ENCODE assay signal across 18 cellular contexts in the genomic region with DNA sequence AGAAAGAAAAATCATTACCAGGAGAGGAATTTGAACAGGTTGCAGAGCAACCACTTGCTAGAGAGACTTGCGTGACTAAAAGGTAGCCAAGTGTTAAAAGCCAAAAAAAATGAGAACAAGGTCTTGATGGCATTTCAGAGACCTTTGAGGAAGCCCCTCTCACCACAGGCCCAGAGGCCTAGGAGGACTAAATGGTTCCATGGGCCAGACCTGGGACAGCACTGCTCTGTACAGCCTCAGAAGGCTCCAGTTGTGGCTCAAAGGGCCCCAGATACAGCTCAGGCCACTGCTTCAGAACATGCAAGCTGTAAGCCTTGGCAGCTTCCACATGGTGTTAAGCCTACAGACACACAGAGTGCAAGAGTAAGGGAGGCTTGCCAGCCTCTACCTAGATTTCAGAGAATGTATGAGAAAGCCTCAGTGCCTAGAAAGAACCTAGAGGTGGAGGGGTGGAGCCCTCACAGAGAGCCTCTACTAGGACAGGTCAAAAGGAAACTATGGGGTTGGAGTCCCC. TPM values are rescaled to one million over a fixed set of nuclear protein-coding genes. Genes with fewer than 3 reads are reported as not detected.
DNase-seq lines count a peak whose midpoint lies in the region; ATAC-seq, FAIRE-seq and TF ChIP-seq lines count a peak whose summit lies in the region.
"Had no signal": no experiment of that assay in that cellular context is flagged by ENCODE, and none has a peak within 500 bp of the region (broad histone marks: within the 10 kb centered on the region; RNA-seq: fewer than 3 reads in every experiment).

No MANE protein-coding gene starts in this region.

- 62% methylated on average over 1 of the region's 1 CpG for WGBS in GM12878 (ENCODE audit: insufficient coverage, insufficient replicate concordance, low lambda C conversion rate, missing lambda C conversion rate)

- H3K27me3 ChIP-seq in BLaER1 (no peaks in the 10 kb centered on the region), GM12878 (replicated peaks in 1 of 2; ENCODE audit: control insufficient read depth in 2 of 2, insufficient read depth in 2 of 2, low read length in 1 of 2) (no peaks in the 10 kb centered on the region)

- no peak for TF ChIP-seq POLR2A in GM12878 (IDR thresholded peaks at IDR 0.05; ENCODE audit: low read depth, low read length)

- TF ChIP-seq RAD21 in GM12878 (IDR thresholded peaks at IDR 0.05; ENCODE audit: insufficient read depth, low read depth, low read length), result no peak

- CTCF ChIA-PET in GM12878 (lab: Yijun Ruan, JAX), result interaction anchor here (0.7 to 1.9 kb wide), 6 partner anchors 19 to 355 kb away, joined by 3 to 5 read pairs (median 4); no protein-coding TSS in a partner anchor

- H3K27ac Mint-ChIP-seq in endothelial cell (ENCODE audit: unreplicated experiment), result no peak overlapping the region
- H3K27ac Mint-ChIP-seq in naive thymus-derived CD8-positive, alpha-beta T cell, result no peak overlapping the region
- H3K27ac Mint-ChIP-seq: B cell had no signal

- no peaks in the 10 kb centered on the region for H3K79me2 ChIP-seq in GM12878 (ENCODE audit: control insufficient read depth, insufficient read depth, low read length)

- H2AFZ ChIP-seq in GM12878 (ENCODE audit: control insufficient read depth, low read depth, low read length), result no peak overlapping the region

- H3K36me3 ChIP-seq in BLaER1, result no peaks in the 10 kb centered on the region
- H3K36me3 ChIP-seq in GM12878 (ENCODE audit: control insufficient read depth in 2 of 2, insufficient read depth in 2 of 2, low read length in 1 of 2), result no peaks in the 10 kb centered on the region

- in situ Hi-C loops in GM12878 (cut with MboI), result loop anchor here (5.0 kb wide), 2 partner anchors 197 to 352 kb away; no protein-coding TSS in a partner anchor

- SMC1A ChIA-PET in GM12878 (lab: Charles Lee; ENCODE audit: uncharacterized antibody, unreplicated experiment), result interaction anchor here (0.6 to 0.9 kb wide), 3 partner anchors 131 to 1792 kb away, joined by 3 read pairs; no protein-coding TSS in a partner anchor

- DNase-seq in GM12878 (ENCODE audit: low read depth, low spot score) (no peak), endothelial cell (ENCODE audit: low spot score) (peak; percentile 9), epidermal melanocyte (ENCODE audit: insufficient read length, low spot score) (no peak)
- DNase-seq in naive thymus-derived CD8-positive, alpha-beta T cell, result no peak
- no peak for DNase-seq in stimulated activated naive CD4-positive, alpha-beta T cell treated with Interleukin-2 at 50 U/mL for 16 hours (lab: John Stamatoyannopoulos, UW)
- DNase-seq: Caco-2; CD8-positive, alpha-beta memory T cell; DND-41; GF-D8; IMR-90; KG1 had no signal

- H3K27ac ChIP-seq in BLaER1, result no peak overlapping the region
- no peak overlapping the region for H3K27ac ChIP-seq in GM12878 (ENCODE audit: control insufficient read depth, insufficient read depth)
- H3K27ac ChIP-seq in temporal lobe (ENCODE audit: low read depth, low read length), result peak overlapping the region; percentile 39
- H3K27ac ChIP-seq: C4-2B had no signal

- no TSS peak for BruUV-seq in GM12878 (replicated peaks; lab: Mats Ljungman, UMichigan)

- H3K4me1 Mint-ChIP-seq in endothelial cell (ENCODE audit: unreplicated experiment), result no peaks in the 10 kb centered on the region
- H3K4me1 Mint-ChIP-seq in naive thymus-derived CD8-positive, alpha-beta T cell, result peaks cover 0 to 5% (median 2%) of the 10 kb centered on the region in 4 donors
- H3K4me1 Mint-ChIP-seq: B cell had no signal

- H3K27me3 Mint-ChIP-seq in endothelial cell (ENCODE audit: unreplicated experiment), result peaks cover 4% of the 10 kb centered on the region
- peaks cover 0 to 12% (median 9%) of the 10 kb centered on the region in 5 donors for H3K27me3 Mint-ChIP-seq in naive thymus-derived CD8-positive, alpha-beta T cell

- RAD21 ChIA-PET in GM12878 (lab: Charles Lee; ENCODE audit: unreplicated experiment), result interaction anchor here (1.0 kb wide), 1 partner anchor 197 kb away, joined by 4 read pairs; no protein-coding TSS in a partner anchor

- ATAC-seq in GM12878, result no peak
- no peak for ATAC-seq in naive thymus-derived CD8-positive, alpha-beta T cell
- ATAC-seq: HCT116 had no signal

- intact Hi-C loops in GM12878 (cut with micrococcal nuclease; ENCODE audit: unreplicated experiment), result loop anchor here (5.0 kb wide), 1 partner anchor 507 kb away; no protein-coding TSS in a partner anchor

- H3K9me3 ChIP-seq in BLaER1 (peaks cover 39% of the 10 kb centered on the region), GM12878 (replicated peaks; ENCODE audit: control insufficient read depth, insufficient read depth, low read length) (peaks cover 5% of the 10 kb centered on the region; the same call in 1 of the 3 replicates)
- H3K9me3 ChIP-seq: Caco-2 had no signal

- POLR2A ChIA-PET in GM12878 (lab: Charles Lee), result no interaction called here
- POLR2A ChIA-PET in naive thymus-derived CD8-positive, alpha-beta T cell (lab: Charles Lee), result no interaction called here

- FAIRE-seq in GM12878 (lab: Jason Lieb, UNC), result no peak
- FAIRE-seq: H54 had no signal

- no peak overlapping the region for H3K4me2 ChIP-seq in BLaER1
- H3K4me2 ChIP-seq in GM12878 (ENCODE audit: control insufficient read depth, insufficient read depth), result no peak overlapping the region

- H3K9ac ChIP-seq in BLaER1, result no peak overlapping the region
- no peak overlapping the region for H3K9ac ChIP-seq in GM12878 (ENCODE audit: control insufficient read depth, insufficient read depth, low read length)

- H3K4me3 ChIP-seq in BLaER1 (peak overlapping the region; percentile 12; the same call in 1 of the 2 replicates), GM12878 (no peak overlapping the region)

- no peak overlapping the region for H3K4me3 Mint-ChIP-seq in endothelial cell (ENCODE audit: unreplicated experiment)
- H3K4me3 Mint-ChIP-seq in naive thymus-derived CD8-positive, alpha-beta T cell, result no peak overlapping the region
- H3K4me3 Mint-ChIP-seq: B cell; CD8-positive, alpha-beta memory T cell had no signal

- TF ChIP-seq CTCF in GM12878 (IDR thresholded peaks at IDR 0.05 in 2 of 3, conservative IDR thresholded peaks at IDR 0.05 in 1 of 3; ENCODE audit: control insufficient read depth in 2 of 3, extremely low read depth in 1 of 3, insufficient read depth in 1 of 3, low read depth in 3 of 3, low read length in 3 of 3), result no peak
- no peak for TF ChIP-seq CTCF in endothelial cell (IDR thresholded peaks at IDR 0.05; ENCODE audit: unreplicated experiment)

- H3K4me1 ChIP-seq in BLaER1 (peaks cover 3% of the 10 kb centered on the region), GM12878 (ENCODE audit: control insufficient read depth, insufficient read depth, low read length) (0 out of 2 replicates have a peak, but pooled peaks cover 5% of the 10 kb centered on the region)
- H3K4me1 ChIP-seq: Caco-2 had no signal

- TF ChIP-seq EP300 in GM12878 (IDR thresholded peaks at IDR 0.05; ENCODE audit: borderline replicate concordance in 1 of 2, control insufficient read depth in 1 of 2, low read depth in 2 of 2, low read length in 2 of 2), result no peak

- peaks cover 15% of the 10 kb centered on the region for H3K9me3 Mint-ChIP-seq in endothelial cell (ENCODE audit: unreplicated experiment)
- H3K9me3 Mint-ChIP-seq in naive thymus-derived CD8-positive, alpha-beta T cell, result peaks cover 0 to 31% (median 10%) of the 10 kb centered on the region in 9 donors

- H4K20me1 ChIP-seq in BLaER1 (no peaks in the 10 kb centered on the region), GM12878 (ENCODE audit: control insufficient read depth, insufficient read depth) (no peaks in the 10 kb centered on the region)

- H3K36me3 Mint-ChIP-seq in endothelial cell (ENCODE audit: low read depth, unreplicated experiment), result peaks cover 7% of the 10 kb centered on the region
- peaks cover 0 to 14% (median 0%) of the 10 kb centered on the region in 3 donors for H3K36me3 Mint-ChIP-seq in naive thymus-derived CD8-positive, alpha-beta T cell

RNA-seq across cellular contexts. Expression of a gene that starts 15.3 kb away (rescaled TPM):
- 0.39 TPM in 1 of 2 replicates, not detected in the other for total RNA-seq in GM12878 (2013; cell fraction: nucleolus; rRNA removed)
- total RNA-seq in GM12878 (2014; rRNA removed) (not detected in 2 replicates), GM12878 (2014; rRNA removed; fragmentation: Illumina TruSeq; extraction: Trizol) (not detected in 2 replicates), GM12878 (2021) (not detected in 2 replicates), endothelial cell (ENCODE audit: unreplicated experiment) (not detected), temporal lobe (0.49 TPM)
- polyA plus RNA-seq in GM12878 (2011; ENCODE audit: low read depth), result not detected
- polyA plus RNA-seq in GM12878 (2011; rRNA removed) (not detected in 2 replicates), GM12878 (2014; fragmentation: Illumina TruSeq; extraction: Trizol) (0.04 TPM in 1 of 2 replicates, not detected in the other), GM12878 (2014; fragmentation: Nextera tagmentation; extraction: Ambion mirVana) (not detected), GM12878 (2014; rRNA removed) (not detected in 2 replicates), GM12878 (2016; fragmentation: Nextera tagmentation; extraction: Ambion mirVana) (under 1 TPM in 1 of 2 experiments, not detected in 1; 0.05 TPM)
- polyA plus RNA-seq in GM12878 (2011; cell fraction: cytosol; rRNA removed), result 0.09 TPM in 1 of 2 replicates, not detected in the other
- 0.28 and 0.42 TPM in 2 replicates for polyA plus RNA-seq in GM12878 (2011; cell fraction: nucleus; rRNA removed)
- polyA plus RNA-seq in GM12878 (2012), result 0.03 and 0.11 TPM in 2 replicates
- not detected in 2 replicates for polyA minus RNA-seq in GM12878 (2011; rRNA and poly(A)+ RNA removed)
- not detected in 2 replicates for polyA minus RNA-seq in GM12878 (2011; cell fraction: cytosol; rRNA and poly(A)+ RNA removed)
- not detected in 2 replicates for polyA minus RNA-seq in GM12878 (2011; cell fraction: nucleus; rRNA and poly(A)+ RNA removed)
- total RNA-seq in naive thymus-derived CD8-positive, alpha-beta T cell, result not detected
- polyA plus RNA-seq in naive thymus-derived CD8-positive, alpha-beta T cell, result not detected
- total RNA-seq: A172, IMR-90 had no signal
- polyA plus RNA-seq: CD8-positive, alpha-beta memory T cell; IMR-90 had no signal

RNA-seq across cellular contexts. Expression of a gene that starts 48.0 kb away (rescaled TPM):
- total RNA-seq in GM12878 (2013; cell fraction: nucleolus; rRNA removed), result 81.4 and 81.8 TPM in 2 replicates
- total RNA-seq in GM12878 (2014; rRNA removed) (10.1 and 11.2 TPM in 2 replicates), GM12878 (2014; rRNA removed; fragmentation: Illumina TruSeq; extraction: Trizol) (11.0 TPM in 2 replicates), GM12878 (2021) (10.3 and 11.6 TPM in 2 replicates), endothelial cell (ENCODE audit: unreplicated experiment) (16.8 TPM), temporal lobe (17.2 TPM)
- polyA plus RNA-seq in GM12878 (2011; ENCODE audit: low read depth), result 2.1 TPM
- polyA plus RNA-seq in GM12878 (2011; rRNA removed) (3.9 and 4.5 TPM in 2 replicates), GM12878 (2014; fragmentation: Illumina TruSeq; extraction: Trizol) (4.8 and 5.7 TPM in 2 replicates), GM12878 (2014; fragmentation: Nextera tagmentation; extraction: Ambion mirVana) (under 1 TPM; 0.69 to 0.88 TPM), GM12878 (2014; rRNA removed) (4.1 and 4.7 TPM in 2 replicates), GM12878 (2016; fragmentation: Nextera tagmentation; extraction: Ambion mirVana) (1 to 10 TPM; 5.8 to 6.3 TPM)
- polyA plus RNA-seq in GM12878 (2011; cell fraction: cytosol; rRNA removed), result 3.0 and 4.1 TPM in 2 replicates
- 7.4 and 10.7 TPM in 2 replicates for polyA plus RNA-seq in GM12878 (2011; cell fraction: nucleus; rRNA removed)
- 2.9 and 3.1 TPM in 2 replicates for polyA plus RNA-seq in GM12878 (2012)
- 32.5 and 34.8 TPM in 2 replicates for polyA minus RNA-seq in GM12878 (2011; rRNA and poly(A)+ RNA removed)
- 4.3 and 7.4 TPM in 2 replicates for polyA minus RNA-seq in GM12878 (2011; cell fraction: cytosol; rRNA and poly(A)+ RNA removed)
- 63.2 and 96.7 TPM in 2 replicates for polyA minus RNA-seq in GM12878 (2011; cell fraction: nucleus; rRNA and poly(A)+ RNA removed)
- 10 to 100 TPM; 26.7 to 26.8 TPM for total RNA-seq in naive thymus-derived CD8-positive, alpha-beta T cell
- polyA plus RNA-seq in naive thymus-derived CD8-positive, alpha-beta T cell, result 1 to 10 TPM; 5.0 to 6.0 (median 5.6) TPM

RNA-seq across cellular contexts. Expression of a gene that starts 53.5 kb away (rescaled TPM):
- 144 and 166 TPM in 2 replicates for total RNA-seq in GM12878 (2013; cell fraction: nucleolus; rRNA removed)
- total RNA-seq in GM12878 (2014; rRNA removed) (104 and 109 TPM in 2 replicates), GM12878 (2014; rRNA removed; fragmentation: Illumina TruSeq; extraction: Trizol) (70.8 and 75.5 TPM in 2 replicates), GM12878 (2021) (174 and 181 TPM in 2 replicates), endothelial cell (ENCODE audit: unreplicated experiment) (113 TPM), temporal lobe (35.7 TPM)
- 125 TPM for polyA plus RNA-seq in GM12878 (2011; ENCODE audit: low read depth)
- polyA plus RNA-seq in GM12878 (2011; rRNA removed) (177 and 181 TPM in 2 replicates), GM12878 (2014; fragmentation: Illumina TruSeq; extraction: Trizol) (196 and 205 TPM in 2 replicates), GM12878 (2014; fragmentation: Nextera tagmentation; extraction: Ambion mirVana) (100 to 1,000 TPM in 1 of 2 experiments, 10 to 100 TPM in 1; 63.5 to 101 TPM), GM12878 (2014; rRNA removed) (128 and 136 TPM in 2 replicates), GM12878 (2016; fragmentation: Nextera tagmentation; extraction: Ambion mirVana) (100 to 1,000 TPM; 196 to 213 TPM)
- 185 and 186 TPM in 2 replicates for polyA plus RNA-seq in GM12878 (2011; cell fraction: cytosol; rRNA removed)
- 124 and 184 TPM in 2 replicates for polyA plus RNA-seq in GM12878 (2011; cell fraction: nucleus; rRNA removed)
- polyA plus RNA-seq in GM12878 (2012), result 134 and 144 TPM in 2 replicates
- polyA minus RNA-seq in GM12878 (2011; rRNA and poly(A)+ RNA removed), result 167 and 190 TPM in 2 replicates
- 64.7 and 79.8 TPM in 2 replicates for polyA minus RNA-seq in GM12878 (2011; cell fraction: cytosol; rRNA and poly(A)+ RNA removed)
- polyA minus RNA-seq in GM12878 (2011; cell fraction: nucleus; rRNA and poly(A)+ RNA removed), result 66.1 and 137 TPM in 2 replicates
- 100 to 1,000 TPM; 161 to 169 TPM for total RNA-seq in naive thymus-derived CD8-positive, alpha-beta T cell
- 100 to 1,000 TPM in 2 of 3 donors, 10 to 100 TPM in 1; 97.0 to 139 (median 111) TPM for polyA plus RNA-seq in naive thymus-derived CD8-positive, alpha-beta T cell
